Comparison of ENCODE assay signal across 1 cellular context in genomic region chr4:183610613-183611012, GRCh38.
TF ChIP-seq lines count a peak whose summit lies in the region.

No MANE protein-coding gene starts in this region.

TF ChIP-seq in H1, 55 proteins besides CTCF, POLR2A, EP300 and RAD21:
- no peak for TF ChIP-seq EZH2 (IDR thresholded peaks at IDR 0.05; ENCODE audit: low read depth, low read length, severe bottlenecking)
- TF ChIP-seq, protein P1, sequence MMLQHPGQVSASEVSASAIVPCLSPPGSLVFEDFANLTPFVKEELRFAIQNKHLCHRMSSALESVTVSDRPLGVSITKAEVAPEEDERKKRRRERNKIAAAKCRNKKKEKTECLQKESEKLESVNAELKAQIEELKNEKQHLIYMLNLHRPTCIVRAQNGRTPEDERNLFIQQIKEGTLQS (IDR thresholded peaks at IDR 0.05; ENCODE audit: insufficient read depth, low read depth, low read length), result no peak
- TF ChIP-seq, protein P2, sequence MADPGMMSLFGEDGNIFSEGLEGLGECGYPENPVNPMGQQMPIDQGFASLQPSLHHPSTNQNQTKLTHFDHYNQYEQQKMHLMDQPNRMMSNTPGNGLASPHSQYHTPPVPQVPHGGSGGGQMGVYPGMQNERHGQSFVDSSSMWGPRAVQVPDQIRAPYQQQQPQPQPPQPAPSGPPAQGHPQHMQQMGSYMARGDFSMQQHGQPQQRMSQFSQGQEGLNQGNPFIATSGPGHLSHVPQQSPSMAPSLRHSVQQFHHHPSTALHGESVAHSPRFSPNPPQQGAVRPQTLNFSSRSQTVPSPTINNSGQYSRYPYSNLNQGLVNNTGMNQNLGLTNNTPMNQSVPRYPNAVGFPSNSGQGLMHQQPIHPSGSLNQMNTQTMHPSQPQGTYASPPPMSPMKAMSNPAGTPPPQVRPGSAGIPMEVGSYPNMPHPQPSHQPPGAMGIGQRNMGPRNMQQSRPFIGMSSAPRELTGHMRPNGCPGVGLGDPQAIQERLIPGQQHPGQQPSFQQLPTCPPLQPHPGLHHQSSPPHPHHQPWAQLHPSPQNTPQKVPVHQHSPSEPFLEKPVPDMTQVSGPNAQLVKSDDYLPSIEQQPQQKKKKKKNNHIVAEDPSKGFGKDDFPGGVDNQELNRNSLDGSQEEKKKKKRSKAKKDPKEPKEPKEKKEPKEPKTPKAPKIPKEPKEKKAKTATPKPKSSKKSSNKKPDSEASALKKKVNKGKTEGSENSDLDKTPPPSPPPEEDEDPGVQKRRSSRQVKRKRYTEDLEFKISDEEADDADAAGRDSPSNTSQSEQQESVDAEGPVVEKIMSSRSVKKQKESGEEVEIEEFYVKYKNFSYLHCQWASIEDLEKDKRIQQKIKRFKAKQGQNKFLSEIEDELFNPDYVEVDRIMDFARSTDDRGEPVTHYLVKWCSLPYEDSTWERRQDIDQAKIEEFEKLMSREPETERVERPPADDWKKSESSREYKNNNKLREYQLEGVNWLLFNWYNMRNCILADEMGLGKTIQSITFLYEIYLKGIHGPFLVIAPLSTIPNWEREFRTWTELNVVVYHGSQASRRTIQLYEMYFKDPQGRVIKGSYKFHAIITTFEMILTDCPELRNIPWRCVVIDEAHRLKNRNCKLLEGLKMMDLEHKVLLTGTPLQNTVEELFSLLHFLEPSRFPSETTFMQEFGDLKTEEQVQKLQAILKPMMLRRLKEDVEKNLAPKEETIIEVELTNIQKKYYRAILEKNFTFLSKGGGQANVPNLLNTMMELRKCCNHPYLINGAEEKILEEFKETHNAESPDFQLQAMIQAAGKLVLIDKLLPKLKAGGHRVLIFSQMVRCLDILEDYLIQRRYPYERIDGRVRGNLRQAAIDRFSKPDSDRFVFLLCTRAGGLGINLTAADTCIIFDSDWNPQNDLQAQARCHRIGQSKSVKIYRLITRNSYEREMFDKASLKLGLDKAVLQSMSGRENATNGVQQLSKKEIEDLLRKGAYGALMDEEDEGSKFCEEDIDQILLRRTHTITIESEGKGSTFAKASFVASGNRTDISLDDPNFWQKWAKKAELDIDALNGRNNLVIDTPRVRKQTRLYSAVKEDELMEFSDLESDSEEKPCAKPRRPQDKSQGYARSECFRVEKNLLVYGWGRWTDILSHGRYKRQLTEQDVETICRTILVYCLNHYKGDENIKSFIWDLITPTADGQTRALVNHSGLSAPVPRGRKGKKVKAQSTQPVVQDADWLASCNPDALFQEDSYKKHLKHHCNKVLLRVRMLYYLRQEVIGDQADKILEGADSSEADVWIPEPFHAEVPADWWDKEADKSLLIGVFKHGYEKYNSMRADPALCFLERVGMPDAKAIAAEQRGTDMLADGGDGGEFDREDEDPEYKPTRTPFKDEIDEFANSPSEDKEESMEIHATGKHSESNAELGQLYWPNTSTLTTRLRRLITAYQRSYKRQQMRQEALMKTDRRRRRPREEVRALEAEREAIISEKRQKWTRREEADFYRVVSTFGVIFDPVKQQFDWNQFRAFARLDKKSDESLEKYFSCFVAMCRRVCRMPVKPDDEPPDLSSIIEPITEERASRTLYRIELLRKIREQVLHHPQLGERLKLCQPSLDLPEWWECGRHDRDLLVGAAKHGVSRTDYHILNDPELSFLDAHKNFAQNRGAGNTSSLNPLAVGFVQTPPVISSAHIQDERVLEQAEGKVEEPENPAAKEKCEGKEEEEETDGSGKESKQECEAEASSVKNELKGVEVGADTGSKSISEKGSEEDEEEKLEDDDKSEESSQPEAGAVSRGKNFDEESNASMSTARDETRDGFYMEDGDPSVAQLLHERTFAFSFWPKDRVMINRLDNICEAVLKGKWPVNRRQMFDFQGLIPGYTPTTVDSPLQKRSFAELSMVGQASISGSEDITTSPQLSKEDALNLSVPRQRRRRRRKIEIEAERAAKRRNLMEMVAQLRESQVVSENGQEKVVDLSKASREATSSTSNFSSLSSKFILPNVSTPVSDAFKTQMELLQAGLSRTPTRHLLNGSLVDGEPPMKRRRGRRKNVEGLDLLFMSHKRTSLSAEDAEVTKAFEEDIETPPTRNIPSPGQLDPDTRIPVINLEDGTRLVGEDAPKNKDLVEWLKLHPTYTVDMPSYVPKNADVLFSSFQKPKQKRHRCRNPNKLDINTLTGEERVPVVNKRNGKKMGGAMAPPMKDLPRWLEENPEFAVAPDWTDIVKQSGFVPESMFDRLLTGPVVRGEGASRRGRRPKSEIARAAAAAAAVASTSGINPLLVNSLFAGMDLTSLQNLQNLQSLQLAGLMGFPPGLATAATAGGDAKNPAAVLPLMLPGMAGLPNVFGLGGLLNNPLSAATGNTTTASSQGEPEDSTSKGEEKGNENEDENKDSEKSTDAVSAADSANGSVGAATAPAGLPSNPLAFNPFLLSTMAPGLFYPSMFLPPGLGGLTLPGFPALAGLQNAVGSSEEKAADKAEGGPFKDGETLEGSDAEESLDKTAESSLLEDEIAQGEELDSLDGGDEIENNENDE (IDR thresholded peaks at IDR 0.05; ENCODE audit: insufficient replicate concordance, low read length), result no peak
- no peak for TF ChIP-seq SP2 (IDR thresholded peaks at IDR 0.05; ENCODE audit: low read length)
- no peak for TF ChIP-seq MAFK (IDR thresholded peaks at IDR 0.05; ENCODE audit: low read depth, low read length)
- no peak for TF ChIP-seq JUND (IDR thresholded peaks at IDR 0.05; ENCODE audit: low read length)
- TF ChIP-seq SUZ12 (IDR thresholded peaks at IDR 0.05; ENCODE audit: low read length), result no peak
- TF ChIP-seq NRF1 (IDR thresholded peaks at IDR 0.05; ENCODE audit: low read depth, low read length), result no peak
- TF ChIP-seq RXRA (IDR thresholded peaks at IDR 0.05; ENCODE audit: insufficient read depth, low read depth, low read length), result no peak
- TF ChIP-seq BCL11A (IDR thresholded peaks at IDR 0.05; ENCODE audit: low read depth in 2 of 2, low read length in 2 of 2), result no peak
- no peak for TF ChIP-seq SIRT6 (IDR thresholded peaks at IDR 0.05; ENCODE audit: low read length)
- TF ChIP-seq CREB1 (IDR thresholded peaks at IDR 0.05), result no peak
- no peak for TF ChIP-seq HDAC6 (IDR thresholded peaks at IDR 0.05; ENCODE audit: low read depth, low read length)
- TF ChIP-seq EGR1 (IDR thresholded peaks at IDR 0.05; ENCODE audit: borderline replicate concordance, low read depth, low read length), result no peak
- no peak for TF ChIP-seq SIX5 (IDR thresholded peaks at IDR 0.05; ENCODE audit: low read depth, low read length)
- TF ChIP-seq YY1 (IDR thresholded peaks at IDR 0.05; ENCODE audit: low read depth, low read length), result no peak
- no peak for TF ChIP-seq CEBPB (IDR thresholded peaks at IDR 0.05; ENCODE audit: low read depth, low read length)
